Comparison of ENCODE assay signal across 13 cellular contexts in the genomic region with DNA sequence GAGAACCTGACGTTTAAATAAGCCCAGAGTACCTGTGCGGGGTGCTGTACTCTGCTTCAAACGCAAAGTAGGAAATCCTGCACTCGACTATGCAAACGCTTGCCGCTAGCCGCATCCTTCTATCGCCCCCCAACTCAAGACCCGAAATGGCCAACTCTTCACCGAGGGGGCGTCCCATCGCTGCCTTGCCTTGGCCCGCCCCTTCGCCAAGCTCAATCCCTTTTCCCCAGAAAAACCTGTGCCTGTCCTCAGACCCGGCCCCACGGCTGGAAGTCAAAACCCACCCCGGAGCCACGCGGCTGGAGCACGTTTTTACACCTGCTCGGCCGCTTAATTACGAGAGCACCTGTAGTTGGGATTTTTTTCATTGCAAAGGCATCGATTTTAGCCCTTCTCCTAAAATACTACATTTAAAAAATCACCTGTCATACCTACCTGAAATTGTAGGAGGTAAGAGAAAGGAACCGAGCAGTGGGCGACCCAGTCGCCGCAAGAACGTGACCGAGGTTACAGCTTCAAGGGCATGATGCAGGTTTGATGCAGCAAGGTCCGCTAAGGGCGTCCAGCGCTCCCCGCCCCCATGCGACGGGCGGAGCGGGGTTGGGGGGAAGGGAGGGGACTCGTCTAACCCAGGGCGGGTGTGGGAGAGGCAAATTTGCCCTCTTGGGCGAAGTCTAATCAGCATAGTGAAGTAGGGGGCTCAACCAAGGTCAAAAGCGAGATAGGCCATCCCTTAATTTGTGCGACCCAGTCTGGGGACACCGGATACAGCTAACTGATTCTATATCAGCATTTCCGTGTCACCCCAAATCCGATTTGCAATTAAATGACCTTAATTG. TPM values are rescaled to one million over a fixed set of nuclear protein-coding genes. Genes with fewer than 3 reads are reported as not detected.
DNase-seq lines count a peak whose midpoint lies in the region; ATAC-seq and TF ChIP-seq lines count a peak whose summit lies in the region.
"Had no signal": no experiment of that assay in that cellular context is flagged by ENCODE, and none has a peak within 500 bp of the region (broad histone marks: within the 10 kb centered on the region; RNA-seq: fewer than 3 reads in every experiment).

No MANE protein-coding gene starts in this region.

- no peaks in the 10 kb centered on the region for H3K9me3 Mint-ChIP-seq in osteocyte (ENCODE audit: unreplicated experiment)
- no peaks in the 10 kb centered on the region for H3K9me3 Mint-ChIP-seq in activated CD4-positive, alpha-beta memory T cell treated with anti-CD3 and anti-CD28 coated beads, Interleukin-2, amount 10 ng/mL, durations not matched to agents 7 days and 5 days
- H3K9me3 Mint-ChIP-seq: neural crest cell had no signal

- H3K27me3 Mint-ChIP-seq in osteocyte (ENCODE audit: unreplicated experiment): peaks cover 32% of the 10 kb centered on the region
- H3K27me3 Mint-ChIP-seq in activated CD4-positive, alpha-beta memory T cell treated with anti-CD3 and anti-CD28 coated beads, Interleukin-2, amount 10 ng/mL, durations not matched to agents 7 days and 5 days: peaks cover 18% of the 10 kb centered on the region

- peaks cover 8% of the 10 kb centered on the region for H3K4me1 Mint-ChIP-seq in osteocyte (ENCODE audit: unreplicated experiment)
- no peaks in the 10 kb centered on the region for H3K4me1 Mint-ChIP-seq in activated CD4-positive, alpha-beta memory T cell treated with anti-CD3 and anti-CD28 coated beads, Interleukin-2, amount 10 ng/mL, durations not matched to agents 7 days and 5 days

- POLR2A ChIA-PET in activated CD4-positive, alpha-beta memory T cell treated with anti-CD3 and anti-CD28 coated beads, Interleukin-2, amount 10 ng/mL, durations not matched to agents 7 days and 5 days (lab: Charles Lee): no interaction called here

- H3K4me3 Mint-ChIP-seq in osteocyte (ENCODE audit: unreplicated experiment): peak overlapping the region; percentile 46
- H3K4me3 Mint-ChIP-seq in activated CD4-positive, alpha-beta memory T cell treated with anti-CD3 and anti-CD28 coated beads, Interleukin-2, amount 10 ng/mL, durations not matched to agents 7 days and 5 days: no peak overlapping the region
- H3K4me3 Mint-ChIP-seq: neural crest cell had no signal

- TF ChIP-seq CTCF in epithelial cell of esophagus (IDR thresholded peaks at IDR 0.05; ENCODE audit: insufficient read depth, low read depth, low read length, missing control alignments) (no peak), osteocyte (IDR thresholded peaks at IDR 0.05) (no peak)

- H3K4me3 ChIP-seq in epithelial cell of esophagus (ENCODE audit: low read length): peak overlapping the region; percentile 73

- ATAC-seq in GM18868 (IDR thresholded peaks at IDR 0.05; ENCODE audit: unreplicated experiment): no peak

- H3K36me3 Mint-ChIP-seq in osteocyte (ENCODE audit: unreplicated experiment): no peaks in the 10 kb centered on the region
- H3K36me3 Mint-ChIP-seq in activated CD4-positive, alpha-beta memory T cell treated with anti-CD3 and anti-CD28 coated beads, Interleukin-2, amount 10 ng/mL, durations not matched to agents 7 days and 5 days (ENCODE audit: low read depth): no peaks in the 10 kb centered on the region

- no peak overlapping the region for H3K27ac Mint-ChIP-seq in osteocyte (ENCODE audit: unreplicated experiment)
- no peak overlapping the region for H3K27ac Mint-ChIP-seq in activated CD4-positive, alpha-beta memory T cell treated with anti-CD3 and anti-CD28 coated beads, Interleukin-2, amount 10 ng/mL, durations not matched to agents 7 days and 5 days

- CTCF ChIA-PET in activated CD4-positive, alpha-beta memory T cell treated with anti-CD3 and anti-CD28 coated beads, Interleukin-2, amount 10 ng/mL, durations not matched to agents 7 days and 5 days (lab: Charles Lee): no interaction called here

- peak; percentile 6 for DNase-seq in NCI-H345 (lab: John Stamatoyannopoulos, UW)
- no peak for DNase-seq in NCI-H345 treated with DMSO at 0.1 percent for 48 hours (lab: John Stamatoyannopoulos, UW; ENCODE audit: unreplicated experiment)
- peak; percentile 49 to 75 for DNase-seq in NCI-H526 (lab: John Stamatoyannopoulos, UW)
- DNase-seq in epithelial cell of esophagus (ENCODE audit: low read depth): no peak
- no peak for DNase-seq in osteocyte (ENCODE audit: extremely low spot score, unreplicated experiment)
- no peak for DNase-seq in activated CD4-positive, alpha-beta memory T cell treated with anti-CD3 and anti-CD28 coated beads, Interleukin-2, amount 10 ng/mL, durations not matched to agents 7 days and 5 days
- DNase-seq in effector CD8-positive, alpha-beta T cell (lab: John Stamatoyannopoulos, UW): no peak
- DNase-seq: activated CD4-positive, alpha-beta T cell treated with anti-CD3 and anti-CD28 coated beads for 4 hours; activated gamma-delta T cell; DMS153 had no signal

RNA-seq across cellular contexts. Expression of a gene that starts 3.5 kb away (rescaled TPM):
- 0.51 and 1.1 TPM in 2 replicates for total RNA-seq in osteocyte
- total RNA-seq in activated CD4-positive, alpha-beta memory T cell treated with anti-CD3 and anti-CD28 coated beads, Interleukin-2, amount 10 ng/mL, durations not matched to agents 7 days and 5 days: not detected
- total RNA-seq: upper lobe of right lung had no signal

Comparison
In these comparisons a context has a peak if more than half of its experiments do, and no peak if none do; other contexts are left out.
1. DNase-seq: peak in NCI-H345 (single experiment) and NCI-H526 (2 of 2); none in NCI-H345 treated with DMSO at 0.1 percent for 48 hours (single experiment), epithelial cell of esophagus (single experiment), osteocyte (single experiment), activated CD4-positive, alpha-beta memory T cell treated with anti-CD3 and anti-CD28 coated beads, Interleukin-2, amount 10 ng/mL, durations not matched to agents 7 days and 5 days (single experiment) and effector CD8-positive, alpha-beta T cell (single experiment).